In the genomic region with DNA sequence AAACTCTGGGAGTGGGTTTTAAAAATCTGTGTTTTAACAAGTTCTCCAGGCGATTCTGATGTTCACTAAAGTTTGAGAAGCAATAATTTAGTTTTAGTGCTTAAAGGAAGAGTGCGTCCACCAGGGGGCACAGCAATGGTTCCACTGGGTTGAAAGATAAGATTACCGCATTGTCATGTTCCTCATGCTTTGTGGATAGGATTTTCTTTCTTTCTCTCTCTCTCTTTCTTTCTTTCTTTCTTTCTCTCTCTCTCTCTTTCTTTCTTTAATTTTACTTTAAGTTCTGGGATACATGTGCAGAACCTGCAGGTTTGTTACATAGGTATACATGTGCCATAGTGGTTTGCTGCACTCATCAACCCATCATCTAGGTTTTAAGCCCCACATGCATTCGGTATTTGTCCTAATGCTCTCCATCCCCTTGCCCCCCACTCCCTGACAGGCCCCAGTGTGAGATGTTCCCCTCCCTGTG, we compare ENCODE assay signal across 9 cellular contexts. TPM values are rescaled to one million over a fixed set of nuclear protein-coding genes. Genes with fewer than 3 reads are reported as not detected.
DNase-seq lines count a peak whose midpoint lies in the region; ATAC-seq and TF ChIP-seq lines count a peak whose summit lies in the region.
"Not testable (repeated sequence)": the region's sequence is repeated elsewhere in the genome, so short reads cannot be mapped to it uniquely, and the experiment has no call there.
"Had no signal": no experiment of that assay in that cellular context is flagged by ENCODE, and none has a peak within 500 bp of the region (broad histone marks: within the 10 kb centered on the region; RNA-seq: fewer than 3 reads in every experiment).

No MANE protein-coding gene starts in this region.

- 30% methylated on average over 4 of the region's 4 CpGs for WGBS in esophagus muscularis mucosa

- H3K9me2 ChIP-seq in MM.1S (replicated peaks; ENCODE audit: insufficient read depth, low read length), result not testable (repeated sequence)

- H3K4me2 ChIP-seq in MM.1S (ENCODE audit: low read depth, low read length), result not testable (repeated sequence)

- DNase-seq in Caco-2, result peak; percentile 61 to 71
- DNase-seq in MM.1S, result peak; percentile 76
- peak; percentile 24 to 42 for DNase-seq in SHP77 (lab: John Stamatoyannopoulos, UW)
- peak; percentile 78 to 80 for DNase-seq in activated T-cell treated with anti-CD3 and anti-CD28 coated beads, Interleukin-2, amount 50 U/mL, for 72 hours
- peak; percentile 95 for DNase-seq in esophagus muscularis mucosa (ENCODE audit: extremely low spot score)
- DNase-seq in mucosa of gallbladder (ENCODE audit: low spot score), result peak; percentile 84
- peak; percentile 28 to 61 for DNase-seq in stimulated activated CD8-positive, alpha-beta memory T cell treated with anti-CD3 and anti-CD28 coated beads, Interleukin-4, amount 100 ng/mL, for 1 hour (ENCODE audit: low read depth in 2 of 2, low spot score in 1 of 2)

- BruUV-seq in Caco-2 (replicated peaks; lab: Mats Ljungman, UMichigan), result not testable (repeated sequence)

- not testable (repeated sequence) for H3K9me3 Mint-ChIP-seq in Caco-2 (ENCODE audit: unreplicated experiment); activated T-cell treated with anti-CD3 and anti-CD28 coated beads, Interleukin-2, amount 50 U/mL, for 72 hours

- not testable (repeated sequence) for H3K36me3 Mint-ChIP-seq in Caco-2 (ENCODE audit: insufficient read depth, unreplicated experiment)
- peaks cover 2 to 13% of the 10 kb centered on the region in 2 donors for H3K36me3 Mint-ChIP-seq in activated T-cell treated with anti-CD3 and anti-CD28 coated beads, Interleukin-2, amount 50 U/mL, for 72 hours (ENCODE audit: insufficient read depth in 2 of 2)

- H3K4me3 Mint-ChIP-seq in Caco-2 (ENCODE audit: unreplicated experiment), result not testable (repeated sequence)
- H3K4me3 Mint-ChIP-seq in activated T-cell treated with anti-CD3 and anti-CD28 coated beads, Interleukin-2, amount 50 U/mL, for 72 hours, result peak overlapping the region in 1 of 2 donors; percentile 7

- H3K4me3 ChIP-seq in Caco-2 (ENCODE audit: low read depth, low read length); MM.1S (ENCODE audit: low read length); esophagus muscularis mucosa: not testable (repeated sequence)

- not testable (repeated sequence) for H2AFZ ChIP-seq in MM.1S (ENCODE audit: low read length)

- CTCF ChIA-PET in Caco-2 (lab: Charles Lee), result not testable (repeated sequence)

- not testable (repeated sequence) for H3K79me2 ChIP-seq in MM.1S (ENCODE audit: low read length)

- H3K27ac ChIP-seq in MM.1S (ENCODE audit: low read length); esophagus muscularis mucosa (replicated peaks in 1 of 4): not testable (repeated sequence)

- TF ChIP-seq POLR2A in esophagus muscularis mucosa (IDR thresholded peaks at IDR 0.05; ENCODE audit: low read depth), result not testable (repeated sequence)

- TF ChIP-seq CTCF in Caco-2 (IDR thresholded peaks at IDR 0.05; ENCODE audit: insufficient read depth in 1 of 2, low read depth in 1 of 2, low read length in 1 of 2, severe bottlenecking in 1 of 2, unreplicated experiment in 1 of 2) (peak; percentile 67 to 72), MM.1S (IDR thresholded peaks at IDR 0.05; ENCODE audit: low read length) (peak; percentile 79), esophagus muscularis mucosa (IDR thresholded peaks at IDR 0.05) (peak; percentile 74 to 76 (median 74))

- not testable (repeated sequence) for H3K9me3 ChIP-seq in Caco-2; MM.1S (replicated peaks; ENCODE audit: insufficient read depth, low read length); esophagus muscularis mucosa

- H3K9ac ChIP-seq in MM.1S (ENCODE audit: low read length), result not testable (repeated sequence)

- TF ChIP-seq EP300 in esophagus muscularis mucosa (IDR thresholded peaks at IDR 0.05), result not testable (repeated sequence)

- intact Hi-C loops in Caco-2 (cut with micrococcal nuclease; ENCODE audit: unreplicated experiment), result loop anchor here (1.0 kb wide), 4 partner anchors 106 to 221 kb away; partner anchors contain the start of gene NCEH1
- intact Hi-C loops in esophagus muscularis mucosa (cut with DNase I), result not testable (repeated sequence)

- peak; percentile 88 for ATAC-seq in GM21723 (IDR thresholded peaks at IDR 0.05; ENCODE audit: unreplicated experiment)
- ATAC-seq in activated T-cell treated with anti-CD3 and anti-CD28 coated beads, Interleukin-2, amount 50 U/mL, for 72 hours (replicated peaks in 1 of 2), result peak; percentile 60 to 67

- H3K4me1 Mint-ChIP-seq in Caco-2 (ENCODE audit: low read depth, unreplicated experiment); activated T-cell treated with anti-CD3 and anti-CD28 coated beads, Interleukin-2, amount 50 U/mL, for 72 hours (ENCODE audit: low read depth): not testable (repeated sequence)

- H4K20me1 ChIP-seq in MM.1S (ENCODE audit: insufficient read depth, low read length), result not testable (repeated sequence)

- H3K27ac Mint-ChIP-seq in Caco-2 (ENCODE audit: unreplicated experiment), result not testable (repeated sequence)
- H3K27ac Mint-ChIP-seq in activated T-cell treated with anti-CD3 and anti-CD28 coated beads, Interleukin-2, amount 50 U/mL, for 72 hours, result peak overlapping the region; percentile 31

- not testable (repeated sequence) for H3F3A ChIP-seq in MM.1S (ENCODE audit: insufficient read depth, low read length)

- H3K4me1 ChIP-seq in Caco-2; MM.1S (ENCODE audit: low read length); esophagus muscularis mucosa: not testable (repeated sequence)

- H3K27me3 ChIP-seq in Caco-2 (replicated peaks; ENCODE audit: control insufficient read depth, insufficient read depth, low read length); MM.1S (replicated peaks; ENCODE audit: insufficient read depth, low read length); esophagus muscularis mucosa: not testable (repeated sequence)

- H3K36me3 ChIP-seq in Caco-2 (ENCODE audit: control insufficient read depth, insufficient read depth, low read length); MM.1S (replicated peaks; ENCODE audit: insufficient read depth, low read length); esophagus muscularis mucosa: not testable (repeated sequence)

- H3K27me3 Mint-ChIP-seq in Caco-2 (ENCODE audit: insufficient read depth, unreplicated experiment), result not testable (repeated sequence)
- H3K27me3 Mint-ChIP-seq in activated T-cell treated with anti-CD3 and anti-CD28 coated beads, Interleukin-2, amount 50 U/mL, for 72 hours (ENCODE audit: low read depth), result peaks cover 18% of the 10 kb centered on the region

- POLR2A ChIA-PET in Caco-2 (lab: Charles Lee), result not testable (repeated sequence)

RNA-seq across cellular contexts. Expression of gene TNFSF10, which starts 33.0 kb away (rescaled TPM):
- total RNA-seq in Caco-2 (2022), result not detected in 2 replicates
- 10 to 100 TPM; 30.3 to 44.0 TPM for total RNA-seq in activated T-cell treated with anti-CD3 and anti-CD28 coated beads, Interleukin-2, amount 50 U/mL, for 72 hours
- total RNA-seq in esophagus muscularis mucosa, result 10 to 100 TPM; 23.3 to 31.4 (median 27.7) TPM
- 40.3 TPM for total RNA-seq in mucosa of gallbladder

RNA-seq across cellular contexts. Expression of gene GHSR, which starts 42.0 kb away (rescaled TPM):
- not detected in 2 replicates for total RNA-seq in Caco-2 (2022)
- not detected for total RNA-seq in activated T-cell treated with anti-CD3 and anti-CD28 coated beads, Interleukin-2, amount 50 U/mL, for 72 hours
- total RNA-seq in esophagus muscularis mucosa, result not detected
- total RNA-seq in mucosa of gallbladder, result not detected
- total RNA-seq: mesenteric fat pad had no signal

Comparison
In these comparisons a context has a peak if more than half of its experiments do, and no peak if none do; other contexts are left out.
1. DNase-seq: peak in every context shown above with its lines; median percentile 95 in esophagus muscularis mucosa; 84 in mucosa of gallbladder; 79 in activated T-cell treated with anti-CD3 and anti-CD28 coated beads, Interleukin-2, amount 50 U/mL, for 72 hours; 76 in MM.1S; 66 in Caco-2; 44 in stimulated activated CD8-positive, alpha-beta memory T cell treated with anti-CD3 and anti-CD28 coated beads, Interleukin-4, amount 100 ng/mL, for 1 hour; 33 in SHP77.
2. RNA of gene TNFSF10, which starts 33.0 kb away (total RNA-seq): 30.3 to 44.0 TPM in activated T-cell treated with anti-CD3 and anti-CD28 coated beads, Interleukin-2, amount 50 U/mL, for 72 hours, 40.3 TPM in mucosa of gallbladder (single experiment) and 23.3 to 31.4 TPM in esophagus muscularis mucosa; not detected in Caco-2; every median in the first group is over 10 times any median in the second.
3. Peak in every context shown above with its lines, with median percentiles within 50 percentile points of each other: CTCF ChIP-seq.